In the genomic region with DNA sequence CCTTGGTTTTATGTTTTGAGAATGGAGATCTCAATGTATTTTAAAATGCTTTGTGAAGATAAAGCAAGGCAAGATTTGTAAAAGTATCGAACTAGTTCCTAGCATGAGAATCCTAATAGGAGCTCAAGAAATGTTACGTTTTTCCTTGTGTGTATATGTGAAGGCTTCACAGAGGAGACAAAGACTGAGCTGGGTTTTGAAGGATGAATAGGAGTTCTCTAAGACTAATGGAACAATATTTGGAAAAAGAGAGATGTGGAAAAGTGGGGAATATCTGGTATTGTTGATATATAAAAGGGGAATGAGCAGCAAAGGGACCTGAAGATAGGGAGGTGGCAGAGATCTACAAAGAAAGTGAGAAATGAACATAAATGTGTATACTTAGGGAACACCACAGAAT, we compare ENCODE assay signal across 37 cellular contexts.
"Had no signal": no experiment of that assay in that cellular context is flagged by ENCODE, and none has a peak within 500 bp of the region (broad histone marks: within the 10 kb centered on the region; RNA-seq: fewer than 3 reads in every experiment).

No MANE protein-coding gene starts in this region.

- H3K4me3 ChIP-seq: adrenal gland, ascending aorta, body of pancreas, breast epithelium, cardiac muscle cell had no signal

- H3K9me3 ChIP-seq: adrenal gland, ascending aorta, body of pancreas, breast epithelium had no signal

- H3K27me3 ChIP-seq: adrenal gland, ascending aorta, body of pancreas, brain microvascular endothelial cell, breast epithelium had no signal

- H3K4me1 ChIP-seq: ascending aorta, body of pancreas, breast epithelium had no signal

- H3K36me3 Mint-ChIP-seq: brain had no signal

- H3K36me3 ChIP-seq: adrenal gland, ascending aorta, brain microvascular endothelial cell, breast epithelium, cardiac muscle cell had no signal

- ATAC-seq: activated naive CD4-positive, alpha-beta T cell treated with anti-CD3 and anti-CD28 coated beads, Interleukin-2, amount 50 U/mL, for 72 hours; activated naive CD8-positive, alpha-beta T cell treated with anti-CD3 and anti-CD28 coated beads, Interleukin-2, amount 50 U/mL, for 24 hours; activated T-cell treated with anti-CD3 and anti-CD28 coated beads, Interleukin-2, amount 50 U/mL, for 4 hours; activated T-cell treated with anti-CD3 and anti-CD28 coated beads, Interleukin-2, amount 50 U/mL, for 72 hours; activated T-helper 17 cell treated with anti-CD3 and anti-CD28 coated beads, Interleukin-2, amount 50 U/mL, for 72 hours; body of pancreas had no signal

- H3K27ac ChIP-seq: adrenal gland, ascending aorta, body of pancreas, brain microvascular endothelial cell, breast epithelium, cardiac muscle cell had no signal

- H3K4me3 Mint-ChIP-seq: activated naive CD4-positive, alpha-beta T cell treated with anti-CD3 and anti-CD28 coated beads for 36 hours; activated naive CD4-positive, alpha-beta T cell treated with anti-CD3 and anti-CD28 coated beads, Interleukin-2, amount 10 ng/mL, durations not matched to agents 7 days and 5 days; activated naive CD4-positive, alpha-beta T cell treated with anti-CD3 and anti-CD28 coated beads, Interleukin-2, amount 50 U/mL, for 24 hours; activated naive CD8-positive, alpha-beta T cell; activated naive CD8-positive, alpha-beta T cell treated with anti-CD3 and anti-CD28 coated beads for 36 hours; activated naive CD8-positive, alpha-beta T cell treated with anti-CD3 and anti-CD28 coated beads, Interleukin-2, amount 10 ng/mL, durations not matched to agents 7 days and 5 days; activated naive CD8-positive, alpha-beta T cell treated with anti-CD3 and anti-CD28 coated beads, Interleukin-2, amount 50 U/mL, for 24 hours; activated T-cell treated with anti-CD3 and anti-CD28 coated beads, Interleukin-2, amount 50 U/mL, for 24 hours; activated T-cell treated with anti-CD3 and anti-CD28 coated beads, Interleukin-2, amount 50 U/mL, for 4 hours; activated T-cell treated with anti-CD3 and anti-CD28 coated beads, Interleukin-2, amount 50 U/mL, for 72 hours; activated T-helper 1 cell treated with anti-CD3 and anti-CD28 coated beads, Interleukin-12 subunit alpha, Interleukin-12 subunit beta, Interleukin-2, Interleukin-4 antibody, amounts not matched to agents 30 ng/mL and 10 ng/mL and 1 ng/mL, durations not matched to agents 14 hours and 24 hours and 36 hours; activated T-helper 17 cell treated with anti-CD3 and anti-CD28 coated beads, Interleukin-2, amount 50 U/mL, for 72 hours; brain; central memory CD8-positive, alpha-beta T cell had no signal

- DNase-seq: activated effector memory CD4-positive, alpha-beta T cell treated with anti-CD3 and anti-CD28 coated beads, Interleukin-2, amount 50 U/mL, for 16 hours; activated effector memory CD4-positive, alpha-beta T cell treated with Interleukin-2 at 50 U/mL for 16 hours; activated gamma-delta T cell; activated gamma-delta T cell treated with Interleukin-2 at 50 U/mL for 16 hours; activated naive CD4-positive, alpha-beta T cell; activated naive CD4-positive, alpha-beta T cell treated with anti-CD3 and anti-CD28 coated beads for 36 hours; activated naive CD4-positive, alpha-beta T cell treated with anti-CD3 and anti-CD28 coated beads, Interleukin-2, amount 10 ng/mL, durations not matched to agents 7 days and 5 days; activated naive CD4-positive, alpha-beta T cell treated with anti-CD3 and anti-CD28 coated beads, Interleukin-2, amount 50 U/mL, for 16 hours; activated naive CD4-positive, alpha-beta T cell treated with Interleukin-2 at 50 U/mL for 16 hours; activated naive CD8-positive, alpha-beta T cell treated with anti-CD3 and anti-CD28 coated beads for 36 hours; activated naive CD8-positive, alpha-beta T cell treated with anti-CD3 and anti-CD28 coated beads, Interleukin-2, amount 10 ng/mL, durations not matched to agents 7 days and 5 days; activated naive CD8-positive, alpha-beta T cell treated with anti-CD3 and anti-CD28 coated beads, Interleukin-2, amount 50 U/mL, for 24 hours; activated T-cell treated with anti-CD3 and anti-CD28 coated beads, Interleukin-2, amount 50 U/mL, for 24 hours; activated T-cell treated with anti-CD3 and anti-CD28 coated beads, Interleukin-2, amount 50 U/mL, for 4 hours; activated T-cell treated with anti-CD3 and anti-CD28 coated beads, Interleukin-2, amount 50 U/mL, for 48 hours; activated T-cell treated with anti-CD3 and anti-CD28 coated beads, Interleukin-2, amount 50 U/mL, for 72 hours; adrenal gland; amniotic stem cell; amygdala; anterior cingulate cortex; aorta; body of pancreas; brain microvascular endothelial cell; caudate nucleus; central memory CD4-positive, alpha-beta T cell; cerebellar nuclear complex had no signal

- H3K27ac Mint-ChIP-seq: activated naive CD4-positive, alpha-beta T cell treated with anti-CD3 and anti-CD28 coated beads for 36 hours; activated naive CD4-positive, alpha-beta T cell treated with anti-CD3 and anti-CD28 coated beads, Interleukin-2, amount 10 ng/mL, durations not matched to agents 7 days and 5 days; activated naive CD8-positive, alpha-beta T cell; activated naive CD8-positive, alpha-beta T cell treated with anti-CD3 and anti-CD28 coated beads for 36 hours; activated naive CD8-positive, alpha-beta T cell treated with anti-CD3 and anti-CD28 coated beads, Interleukin-2, amount 10 ng/mL, durations not matched to agents 7 days and 5 days; activated naive CD8-positive, alpha-beta T cell treated with anti-CD3 and anti-CD28 coated beads, Interleukin-2, amount 50 U/mL, for 24 hours; activated T-cell treated with anti-CD3 and anti-CD28 coated beads, Interleukin-2, amount 50 U/mL, for 24 hours; activated T-cell treated with anti-CD3 and anti-CD28 coated beads, Interleukin-2, amount 50 U/mL, for 72 hours; activated T-helper 1 cell treated with anti-CD3 and anti-CD28 coated beads, Interleukin-12 subunit alpha, Interleukin-12 subunit beta, Interleukin-2, Interleukin-4 antibody, amounts not matched to agents 30 ng/mL and 10 ng/mL and 1 ng/mL, durations not matched to agents 14 hours and 24 hours and 36 hours; activated T-helper 17 cell treated with anti-CD3 and anti-CD28 coated beads, Interleukin-2, amount 50 U/mL, for 72 hours; activated T-helper 2 cell treated with anti-CD3 and anti-CD28 coated beads, Interferon-gamma antibody, Interleukin-2, Interleukin-4, amounts not matched to agents 10 μg/mL and 5 μg/mL and 100 μg/mL, durations not matched to agents 14 hours and 24 hours and 36 hours; brain had no signal

- H3K27me3 Mint-ChIP-seq: activated naive CD4-positive, alpha-beta T cell treated with anti-CD3 and anti-CD28 coated beads, Interleukin-2, amount 10 ng/mL, durations not matched to agents 7 days and 5 days; activated naive CD4-positive, alpha-beta T cell treated with anti-CD3 and anti-CD28 coated beads, Interleukin-2, amount 50 U/mL, for 24 hours; activated naive CD8-positive, alpha-beta T cell; activated naive CD8-positive, alpha-beta T cell treated with anti-CD3 and anti-CD28 coated beads for 36 hours; activated naive CD8-positive, alpha-beta T cell treated with anti-CD3 and anti-CD28 coated beads, Interleukin-2, amount 10 ng/mL, durations not matched to agents 7 days and 5 days; activated naive CD8-positive, alpha-beta T cell treated with anti-CD3 and anti-CD28 coated beads, Interleukin-2, amount 50 U/mL, for 24 hours; activated T-cell treated with anti-CD3 and anti-CD28 coated beads, Interleukin-2, amount 50 U/mL, for 24 hours; activated T-helper 17 cell treated with anti-CD3 and anti-CD28 coated beads, Interleukin-2, amount 50 U/mL, for 72 hours; central memory CD8-positive, alpha-beta T cell had no signal

- H3K9me3 Mint-ChIP-seq: activated naive CD4-positive, alpha-beta T cell treated with anti-CD3 and anti-CD28 coated beads for 36 hours; activated naive CD4-positive, alpha-beta T cell treated with anti-CD3 and anti-CD28 coated beads, Interleukin-2, amount 10 ng/mL, durations not matched to agents 7 days and 5 days; activated naive CD4-positive, alpha-beta T cell treated with anti-CD3 and anti-CD28 coated beads, Interleukin-2, amount 50 U/mL, for 24 hours; activated naive CD4-positive, alpha-beta T cell treated with anti-CD3 and anti-CD28 coated beads, Interleukin-2, amount 50 U/mL, for 72 hours; activated naive CD8-positive, alpha-beta T cell treated with anti-CD3 and anti-CD28 coated beads for 36 hours; activated naive CD8-positive, alpha-beta T cell treated with anti-CD3 and anti-CD28 coated beads, Interleukin-2, amount 10 ng/mL, durations not matched to agents 7 days and 5 days; activated naive CD8-positive, alpha-beta T cell treated with anti-CD3 and anti-CD28 coated beads, Interleukin-2, amount 50 U/mL, for 24 hours; activated T-cell treated with anti-CD3 and anti-CD28 coated beads, Interleukin-2, amount 50 U/mL, for 24 hours; activated T-cell treated with anti-CD3 and anti-CD28 coated beads, Interleukin-2, amount 50 U/mL, for 4 hours; activated T-cell treated with anti-CD3 and anti-CD28 coated beads, Interleukin-2, amount 50 U/mL, for 72 hours; activated T-helper 1 cell treated with anti-CD3 and anti-CD28 coated beads, Interleukin-12 subunit alpha, Interleukin-12 subunit beta, Interleukin-2, Interleukin-4 antibody, amounts not matched to agents 30 ng/mL and 10 ng/mL and 1 ng/mL, durations not matched to agents 14 hours and 24 hours and 36 hours; activated T-helper 17 cell treated with anti-CD3 and anti-CD28 coated beads, Interleukin-2, amount 50 U/mL, for 72 hours; activated T-helper 2 cell treated with anti-CD3 and anti-CD28 coated beads, Interferon-gamma antibody, Interleukin-2, Interleukin-4, amounts not matched to agents 10 μg/mL and 5 μg/mL and 100 μg/mL, durations not matched to agents 14 hours and 24 hours and 36 hours; central memory CD8-positive, alpha-beta T cell had no signal
